Comparison of ENCODE assay signal across 25 cellular contexts in genomic region chr18:34550902-34551301, GRCh38.
"Had no signal": no experiment of that assay in that cellular context is flagged by ENCODE, and none has a peak within 500 bp of the region (broad histone marks: within the 10 kb centered on the region; RNA-seq: fewer than 3 reads in every experiment).

No MANE protein-coding gene starts in this region.

- DNase-seq: activated CD4-positive, alpha-beta T cell treated with anti-CD3 and anti-CD28 coated beads for 1 hour; activated CD8-positive, alpha-beta memory T cell treated with anti-CD3 and anti-CD28 coated beads for 24 hours; activated CD8-positive, alpha-beta memory T cell treated with anti-CD3 and anti-CD28 coated beads, Interleukin-2, amount 50 U/mL, for 4 hours; activated T-cell treated with anti-CD3 and anti-CD28 coated beads, Interleukin-2, amount 50 U/mL, for 24 hours; cortex of kidney; kidney; mammary epithelial cell; midbrain; right lobe of liver; stimulated activated CD4-positive, alpha-beta T cell treated with anti-CD3 and anti-CD28 coated beads, Interleukin-2, amount 100 ng/mL, for 48 hours; stimulated activated CD8-positive, alpha-beta memory T cell treated with anti-CD3 and anti-CD28 coated beads, Interleukin-4, amount 100 ng/mL, for 48 hours; stimulated activated naive B cell treated with anti-CD40 and anti-IgM and Interleukin-4, amounts not matched to agents 10 μg/mL and 1 μg/mL and 100 μg/mL, for 72 hours; T-helper 1 cell; testis; trophoblast cell; uterus; WERI-Rb-1 had no signal

- H3K27ac ChIP-seq: epithelial cell of prostate, right lobe of liver, testis, uterus, WERI-Rb-1 had no signal

- FAIRE-seq: astrocyte, kidney, TTC549 had no signal

- H3K9me3 ChIP-seq: right lobe of liver, testis, uterus had no signal

- H3K4me3 Mint-ChIP-seq: activated naive CD8-positive, alpha-beta T cell; activated T-cell treated with anti-CD3 and anti-CD28 coated beads, Interleukin-2, amount 50 U/mL, for 24 hours; activated T-helper 17 cell treated with anti-CD3 and anti-CD28 coated beads, Interleukin-2, amount 50 U/mL, for 72 hours; central memory CD8-positive, alpha-beta T cell; natural killer cell treated with Interleukin-12 subunit alpha and Interleukin-12 subunit beta and Interleukin-15 and Interleukin-18, amount 100 ng/mL, for 72 hours; stimulated activated naive B cell treated with anti-CD40 and anti-IgM and Interleukin-4, amounts not matched to agents 10 μg/mL and 1 μg/mL and 100 μg/mL, for 72 hours had no signal

- ATAC-seq: activated T-helper 17 cell treated with anti-CD3 and anti-CD28 coated beads, Interleukin-2, amount 50 U/mL, for 72 hours; natural killer cell treated with Interleukin-12 subunit alpha and Interleukin-12 subunit beta and Interleukin-15 and Interleukin-18, amount 100 ng/mL, for 72 hours; right lobe of liver; stimulated activated naive B cell treated with anti-CD40 and anti-IgM and Interleukin-4, amounts not matched to agents 10 μg/mL and 1 μg/mL and 100 μg/mL, for 72 hours had no signal

- H3K4me2 ChIP-seq: smooth muscle cell had no signal

- H3K9me3 Mint-ChIP-seq: activated T-cell treated with anti-CD3 and anti-CD28 coated beads, Interleukin-2, amount 50 U/mL, for 24 hours; central memory CD8-positive, alpha-beta T cell; natural killer cell treated with Interleukin-12 subunit alpha and Interleukin-12 subunit beta and Interleukin-15 and Interleukin-18, amount 100 ng/mL, for 72 hours had no signal

- H3K4me1 ChIP-seq: right lobe of liver, testis, uterus had no signal

- H3K36me3 ChIP-seq: right lobe of liver, uterus, WERI-Rb-1 had no signal

- H3K27me3 Mint-ChIP-seq: activated naive CD8-positive, alpha-beta T cell; activated T-cell treated with anti-CD3 and anti-CD28 coated beads, Interleukin-2, amount 50 U/mL, for 24 hours; activated T-helper 17 cell treated with anti-CD3 and anti-CD28 coated beads, Interleukin-2, amount 50 U/mL, for 72 hours; central memory CD8-positive, alpha-beta T cell; natural killer cell treated with Interleukin-12 subunit alpha and Interleukin-12 subunit beta and Interleukin-15 and Interleukin-18, amount 100 ng/mL, for 72 hours; stimulated activated naive B cell treated with anti-CD40 and anti-IgM and Interleukin-4, amounts not matched to agents 10 μg/mL and 1 μg/mL and 100 μg/mL, for 72 hours had no signal

- H3K4me1 Mint-ChIP-seq: activated T-helper 17 cell treated with anti-CD3 and anti-CD28 coated beads, Interleukin-2, amount 50 U/mL, for 72 hours; central memory CD8-positive, alpha-beta T cell; stimulated activated naive B cell treated with anti-CD40 and anti-IgM and Interleukin-4, amounts not matched to agents 10 μg/mL and 1 μg/mL and 100 μg/mL, for 72 hours had no signal

- H3K27ac Mint-ChIP-seq: activated naive CD8-positive, alpha-beta T cell; activated T-cell treated with anti-CD3 and anti-CD28 coated beads, Interleukin-2, amount 50 U/mL, for 24 hours; activated T-helper 17 cell treated with anti-CD3 and anti-CD28 coated beads, Interleukin-2, amount 50 U/mL, for 72 hours; natural killer cell treated with Interleukin-12 subunit alpha and Interleukin-12 subunit beta and Interleukin-15 and Interleukin-18, amount 100 ng/mL, for 72 hours; stimulated activated naive B cell treated with anti-CD40 and anti-IgM and Interleukin-4, amounts not matched to agents 10 μg/mL and 1 μg/mL and 100 μg/mL, for 72 hours had no signal

- H3K27me3 ChIP-seq: right lobe of liver, testis, uterus had no signal

- H3K36me3 Mint-ChIP-seq: activated naive CD8-positive, alpha-beta T cell; natural killer cell treated with Interleukin-12 subunit alpha and Interleukin-12 subunit beta and Interleukin-15 and Interleukin-18, amount 100 ng/mL, for 72 hours; stimulated activated naive B cell treated with anti-CD40 and anti-IgM and Interleukin-4, amounts not matched to agents 10 μg/mL and 1 μg/mL and 100 μg/mL, for 72 hours had no signal

- H3K4me3 ChIP-seq: right lobe of liver, smooth muscle cell, testis, uterus had no signal
